8 cellular contexts compared by ENCODE assay signal in the genomic region with DNA sequence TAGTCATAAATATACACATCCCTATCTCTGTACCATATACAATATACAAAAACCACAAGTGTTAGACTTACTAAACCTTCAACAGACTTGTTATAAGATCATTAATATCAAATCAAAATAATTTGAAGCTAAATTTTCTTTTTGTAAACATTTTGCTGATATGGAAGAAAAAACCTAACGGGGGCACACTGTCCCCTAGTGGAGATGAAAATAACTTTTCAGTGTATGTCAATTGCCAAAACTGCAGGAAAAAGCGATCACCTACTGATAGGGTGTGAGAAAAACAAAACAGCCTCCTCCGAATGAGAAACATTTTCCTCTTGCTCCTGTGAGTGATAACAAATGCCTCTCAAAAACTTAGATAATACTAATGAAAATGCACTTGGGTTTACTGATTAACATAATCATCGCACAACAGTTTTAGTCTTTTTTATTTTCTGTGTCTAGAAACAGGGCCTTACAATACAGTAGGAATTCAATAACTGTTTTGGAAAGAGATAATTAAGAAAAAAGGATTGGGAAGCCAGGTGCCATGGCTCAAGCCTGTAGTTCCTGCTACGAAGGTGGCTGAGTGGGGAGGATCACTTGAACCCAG.
A peak's percentile ranks its signal among the peaks of the same experiment; 100 is the strongest.
DNase-seq lines count a peak whose midpoint lies in the region; ATAC-seq, FAIRE-seq and TF ChIP-seq lines count a peak whose summit lies in the region.
"Had no signal": no experiment of that assay in that cellular context is flagged by ENCODE, and none has a peak within 500 bp of the region (broad histone marks: within the 10 kb centered on the region; RNA-seq: fewer than 3 reads in every experiment).

No MANE protein-coding gene starts in this region.

- H3K27ac ChIP-seq in dorsolateral prefrontal cortex = no peak overlapping the region
- H3K27ac ChIP-seq in pancreas = no peak overlapping the region

- H3K9me3 Mint-ChIP-seq in activated T-helper 1 cell treated with anti-CD3 and anti-CD28 coated beads, Interleukin-12 subunit alpha, Interleukin-12 subunit beta, Interleukin-2, Interleukin-4 antibody, amounts not matched to agents 30 ng/mL and 10 ng/mL and 1 ng/mL, durations not matched to agents 14 hours and 24 hours and 36 hours = no peaks in the 10 kb centered on the region
- H3K9me3 Mint-ChIP-seq: activated B cell treated with CpG ODN at 0.5 μM for 24 hours had no signal

- H3K4me1 Mint-ChIP-seq in activated T-helper 1 cell treated with anti-CD3 and anti-CD28 coated beads, Interleukin-12 subunit alpha, Interleukin-12 subunit beta, Interleukin-2, Interleukin-4 antibody, amounts not matched to agents 30 ng/mL and 10 ng/mL and 1 ng/mL, durations not matched to agents 14 hours and 24 hours and 36 hours (ENCODE audit: low read depth) = no peaks in the 10 kb centered on the region
- H3K4me1 Mint-ChIP-seq: activated B cell treated with CpG ODN at 0.5 μM for 24 hours had no signal

- WGBS in pancreas, 2 donors = 50 to 59% methylated on average over 5 of the region's 5 CpGs

- no peak overlapping the region for H3K27ac Mint-ChIP-seq in activated T-helper 1 cell treated with anti-CD3 and anti-CD28 coated beads, Interleukin-12 subunit alpha, Interleukin-12 subunit beta, Interleukin-2, Interleukin-4 antibody, amounts not matched to agents 30 ng/mL and 10 ng/mL and 1 ng/mL, durations not matched to agents 14 hours and 24 hours and 36 hours
- H3K27ac Mint-ChIP-seq: activated B cell treated with CpG ODN at 0.5 μM for 24 hours had no signal

- H3K9me3 ChIP-seq in pancreas = no peaks in the 10 kb centered on the region

- intact Hi-C loops in dorsolateral prefrontal cortex (cut with DNase I) (no loop called here), pancreas (cut with DNase I) (no loop called here)
- intact Hi-C loops in activated T-helper 1 cell treated with anti-CD3 and anti-CD28 coated beads, Interleukin-12 subunit alpha, Interleukin-12 subunit beta, Interleukin-2, Interleukin-4 antibody, amounts not matched to agents 30 ng/mL and 10 ng/mL and 1 ng/mL, durations not matched to agents 14 hours and 24 hours and 36 hours (cut with micrococcal nuclease) = no loop called here

- TF ChIP-seq POLR2A in NB4 (IDR thresholded peaks at IDR 0.05; ENCODE audit: extremely low read depth, insufficient read length) = no peak

- no peak overlapping the region for H3K4me3 Mint-ChIP-seq in activated T-helper 1 cell treated with anti-CD3 and anti-CD28 coated beads, Interleukin-12 subunit alpha, Interleukin-12 subunit beta, Interleukin-2, Interleukin-4 antibody, amounts not matched to agents 30 ng/mL and 10 ng/mL and 1 ng/mL, durations not matched to agents 14 hours and 24 hours and 36 hours
- H3K4me3 Mint-ChIP-seq: activated B cell treated with CpG ODN at 0.5 μM for 24 hours had no signal

- TF ChIP-seq CTCF in GM12872 (IDR thresholded peaks at IDR 0.05; ENCODE audit: insufficient read depth, low read depth, low read length) = peak; percentile 52; the same call in 2 of the 3 replicates
- TF ChIP-seq CTCF in NB4 (IDR thresholded peaks at IDR 0.05; ENCODE audit: low read depth, low read length) = peak; percentile 80
- TF ChIP-seq CTCF in dorsolateral prefrontal cortex (IDR thresholded peaks at IDR 0.05 in 54 of 56, conservative IDR thresholded peaks at IDR 0.05 in 2 of 56; ENCODE audit: low read depth in 1 of 56, partially characterized antibody in 56 of 56) = peak in 52 of 56 donors; percentile 27 to 64 (median 48)
- peak in 3 of 4 donors; percentile 23 to 45 (median 30) for TF ChIP-seq CTCF in pancreas (IDR thresholded peaks at IDR 0.05)

- no peaks in the 10 kb centered on the region for H3K27me3 ChIP-seq in dorsolateral prefrontal cortex
- H3K27me3 ChIP-seq in pancreas = no peaks in the 10 kb centered on the region

- H3K36me3 ChIP-seq in pancreas = no peaks in the 10 kb centered on the region

- H3K4me3 ChIP-seq in NB4 (ENCODE audit: low read depth, low read length) = no peak overlapping the region
- no peak overlapping the region for H3K4me3 ChIP-seq in dorsolateral prefrontal cortex
- no peak overlapping the region for H3K4me3 ChIP-seq in pancreas

- no peaks in the 10 kb centered on the region for H3K27me3 Mint-ChIP-seq in activated T-helper 1 cell treated with anti-CD3 and anti-CD28 coated beads, Interleukin-12 subunit alpha, Interleukin-12 subunit beta, Interleukin-2, Interleukin-4 antibody, amounts not matched to agents 30 ng/mL and 10 ng/mL and 1 ng/mL, durations not matched to agents 14 hours and 24 hours and 36 hours (ENCODE audit: insufficient read depth)
- H3K27me3 Mint-ChIP-seq: activated B cell treated with CpG ODN at 0.5 μM for 24 hours had no signal

- no peaks in the 10 kb centered on the region for H3K4me1 ChIP-seq in pancreas

- ATAC-seq in pancreas = no peak
- no peak for ATAC-seq in HG02981 (IDR thresholded peaks at IDR 0.05; ENCODE audit: unreplicated experiment)

- no peak for FAIRE-seq in pancreas (lab: Jason Lieb, UNC)

- no peaks in the 10 kb centered on the region for H3K36me3 Mint-ChIP-seq in activated T-helper 1 cell treated with anti-CD3 and anti-CD28 coated beads, Interleukin-12 subunit alpha, Interleukin-12 subunit beta, Interleukin-2, Interleukin-4 antibody, amounts not matched to agents 30 ng/mL and 10 ng/mL and 1 ng/mL, durations not matched to agents 14 hours and 24 hours and 36 hours (ENCODE audit: low read depth)

- peak; percentile 28 for DNase-seq in NB4 (ENCODE audit: low read depth)
- no peak for DNase-seq in dorsolateral prefrontal cortex
- no peak for DNase-seq in pancreas
- DNase-seq in activated CD4-positive, alpha-beta T cell treated with anti-CD3 and anti-CD28 coated beads for 4 hours = no peak
- DNase-seq in activated T-helper 1 cell treated with anti-CD3 and anti-CD28 coated beads, Interleukin-12 subunit alpha, Interleukin-12 subunit beta, Interleukin-2, Interleukin-4 antibody, amounts not matched to agents 30 ng/mL and 10 ng/mL and 1 ng/mL, durations not matched to agents 14 hours and 24 hours and 36 hours (ENCODE audit: low spot score) = no peak
- DNase-seq: activated B cell treated with CpG ODN at 0.5 μM for 24 hours had no signal

Comparison
In these comparisons a context has a peak if more than half of its experiments do, and no peak if none do; other contexts are left out.
1. CTCF ChIP-seq: peak in every context shown above with its lines; median percentile 80 in NB4; 52 in GM12872; 48 in dorsolateral prefrontal cortex; 30 in pancreas.